ENCODE assay signal across 1 cellular context in genomic region chr13:23319915-23320224, GRCh38.
TF ChIP-seq lines count a peak whose summit lies in the region.

No MANE protein-coding gene starts in this region.

TF ChIP-seq in SK-N-SH, 30 proteins besides CTCF, POLR2A, EP300 and RAD21 (continued from another document):
- TF ChIP-seq REST (IDR thresholded peaks at IDR 0.05; ENCODE audit: low read depth, low read length) (no peak), ZBTB33 (IDR thresholded peaks at IDR 0.05; ENCODE audit: borderline replicate concordance, low read depth) (no peak), JUND (IDR thresholded peaks at IDR 0.05) (no peak), POLR2AphosphoS5 (IDR thresholded peaks at IDR 0.05; ENCODE audit: low read depth, low read length) (no peak), GATA2 (CRISPR knock-in tag; IDR thresholded peaks at IDR 0.05) (no peak), FOXJ3 (CRISPR knock-in tag; IDR thresholded peaks at IDR 0.05) (no peak), IRF3 (IDR thresholded peaks at IDR 0.05; ENCODE audit: low read depth, low read length) (no peak), ELF1 (IDR thresholded peaks at IDR 0.05) (no peak), GABPA (IDR thresholded peaks at IDR 0.05; ENCODE audit: low read depth) (no peak), USF1 (IDR thresholded peaks at IDR 0.05; ENCODE audit: borderline replicate concordance, low read depth) (no peak), FOSL2 (IDR thresholded peaks at IDR 0.05; ENCODE audit: borderline replicate concordance, low read depth) (no peak)
